In the genomic region with DNA sequence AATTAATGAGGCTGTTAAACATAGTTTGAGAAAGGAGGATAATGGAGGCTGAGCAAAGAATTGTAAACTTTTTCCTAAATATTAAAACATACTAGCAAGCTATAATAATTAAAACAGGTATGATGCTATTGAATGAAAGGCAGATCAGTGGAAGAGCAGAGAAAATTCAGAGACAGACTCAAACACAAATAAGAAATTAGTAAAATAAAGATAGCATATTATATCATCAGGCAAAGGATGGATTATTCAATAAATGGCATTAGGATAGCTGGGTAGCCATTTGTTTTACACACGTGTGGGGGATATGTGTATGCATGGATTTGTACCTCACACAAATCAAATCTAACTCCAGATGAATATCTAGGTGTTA, we compare ENCODE assay signal across 12 cellular contexts. TPM values are rescaled to one million over a fixed set of nuclear protein-coding genes. Genes with fewer than 3 reads are reported as not detected.
DNase-seq lines count a peak whose midpoint lies in the region; ATAC-seq, FAIRE-seq and TF ChIP-seq lines count a peak whose summit lies in the region.
"Had no signal": no experiment of that assay in that cellular context is flagged by ENCODE, and none has a peak within 500 bp of the region (broad histone marks: within the 10 kb centered on the region; RNA-seq: fewer than 3 reads in every experiment).

No MANE protein-coding gene starts in this region.

- H3K27me3 ChIP-seq in A673 (replicated peaks; ENCODE audit: insufficient read depth, low read depth, low read length, poor library complexity), result no peaks in the 10 kb centered on the region
- no peaks in the 10 kb centered on the region for H3K27me3 ChIP-seq in RWPE2 (ENCODE audit: insufficient read depth, poor library complexity, severe bottlenecking)

- H3K4me1 ChIP-seq in A673 (ENCODE audit: insufficient read depth, low read length, poor library complexity, severe bottlenecking) (peaks cover 4% of the 10 kb centered on the region), RWPE2 (ENCODE audit: insufficient read depth, poor library complexity, severe bottlenecking) (no peaks in the 10 kb centered on the region), mucosa of descending colon (ENCODE audit: low read depth) (peaks cover 3% of the 10 kb centered on the region)

- peaks cover 47% of the 10 kb centered on the region for H3K36me3 Mint-ChIP-seq in nephron progenitor cell (ENCODE audit: low read depth)

- H3K4me3 ChIP-seq in A673 (ENCODE audit: low read depth, low read length, poor library complexity, severe bottlenecking), result no peak overlapping the region
- no peak overlapping the region for H3K4me3 ChIP-seq in RWPE2 (ENCODE audit: severe bottlenecking)
- H3K4me3 ChIP-seq in mucosa of descending colon, result no peak overlapping the region
- H3K4me3 ChIP-seq: A549 had no signal

- peaks cover 10% of the 10 kb centered on the region for H3K4me1 Mint-ChIP-seq in nephron progenitor cell

- no peaks in the 10 kb centered on the region for H3K9me3 ChIP-seq in A673 (ENCODE audit: low read depth, low read length, poor library complexity, severe bottlenecking)
- no peaks in the 10 kb centered on the region for H3K9me3 ChIP-seq in RWPE2 (ENCODE audit: severe bottlenecking)
- no peaks in the 10 kb centered on the region for H3K9me3 ChIP-seq in mucosa of descending colon
- H3K9me3 ChIP-seq: A549 had no signal

- TF ChIP-seq CTCF in A673 (conservative IDR thresholded peaks at IDR 0.05; ENCODE audit: low read depth, low read length) (0 out of 2 replicates have a peak, but pooled peaks have one; percentile 29), D721Med (IDR thresholded peaks at IDR 0.05; ENCODE audit: insufficient read depth, missing control alignments) (no peak), RWPE2 (IDR thresholded peaks at IDR 0.05; ENCODE audit: poor library complexity, severe bottlenecking) (peak; percentile 78), nephron progenitor cell (IDR thresholded peaks at IDR 0.05) (peak; percentile 9), mucosa of descending colon (IDR thresholded peaks at IDR 0.05) (no peak)

- no peak overlapping the region for H3K27ac Mint-ChIP-seq in nephron progenitor cell

- no peak overlapping the region for H3K27ac ChIP-seq in A673 (ENCODE audit: low read depth, low read length, poor library complexity, severe bottlenecking)
- H3K27ac ChIP-seq in RWPE2 (ENCODE audit: poor library complexity, severe bottlenecking), result no peak overlapping the region

- ATAC-seq in RWPE2 (ENCODE audit: low read depth) (no peak), mucosa of descending colon (no peak)

- H3K4me3 Mint-ChIP-seq in nephron progenitor cell, result no peak overlapping the region
- H3K4me3 Mint-ChIP-seq: H9 had no signal

- H3K27me3 Mint-ChIP-seq in nephron progenitor cell (ENCODE audit: low read depth, poor library complexity), result no peaks in the 10 kb centered on the region

- H3K36me3 ChIP-seq in A673 (ENCODE audit: insufficient read depth, low read length, poor library complexity, severe bottlenecking), result no peaks in the 10 kb centered on the region
- H3K36me3 ChIP-seq in RWPE2 (ENCODE audit: low read depth), result peaks cover 24% of the 10 kb centered on the region
- no peaks in the 10 kb centered on the region for H3K36me3 ChIP-seq in mucosa of descending colon (ENCODE audit: low read depth)

- POLR2A ChIA-PET in A673 (lab: Charles Lee; ENCODE audit: low non-redundant PET), result no interaction called here

- FAIRE-seq in D721Med (lab: Jason Lieb, UNC), result peak; percentile 79
- FAIRE-seq: A549 had no signal

- DNase-seq in A673 (ENCODE audit: low spot score) (no peak), D721Med (ENCODE audit: insufficient read length, low spot score) (no peak), RWPE2 (ENCODE audit: low spot score) (no peak), nephron progenitor cell (no peak), mucosa of descending colon (no peak), SIG-M5 (lab: John Stamatoyannopoulos, UW) (no peak), glomerular visceral epithelial cell (ENCODE audit: extremely low spot score) (no peak), hepatic stellate cell (ENCODE audit: low spot score) (no peak)
- DNase-seq: DMS79, NCI-H1436 treated with DMSO at 0.1 percent for 48 hours had no signal

- H3K9me3 Mint-ChIP-seq in nephron progenitor cell, result peaks cover 6% of the 10 kb centered on the region
- H3K9me3 Mint-ChIP-seq: H9 had no signal

- CTCF ChIA-PET in A673 (lab: Charles Lee), result no interaction called here

- BruUV-seq in A673 (replicated peaks; lab: Mats Ljungman, UMichigan), result no TSS peak

- intact Hi-C loops in A673 (cut with micrococcal nuclease; ENCODE audit: unreplicated experiment) (no loop called here), mucosa of descending colon (cut with DNase I, micrococcal nuclease) (loop anchor here in 1 of 2 donors (10.0 kb wide), 1 partner anchor 65 kb away; no protein-coding TSS in a partner anchor)

RNA-seq across cellular contexts. Expression of a gene that starts 50.6 kb away (rescaled TPM):
- 83.2 and 88.6 TPM in 2 replicates for total RNA-seq in A673 (2021)
- total RNA-seq in mucosa of descending colon, result 10 to 100 TPM; 32.7 to 40.3 (median 37.6) TPM

RNA-seq across cellular contexts. Expression of a gene that starts 50.8 kb away (rescaled TPM):
- total RNA-seq in A673 (2021), result 12.7 and 17.3 TPM in 2 replicates
- total RNA-seq in mucosa of descending colon, result 1 to 10 TPM; 4.7 to 6.3 (median 5.2) TPM

Comparison
In these comparisons a context has a peak if more than half of its experiments do, and no peak if none do; other contexts are left out.
1. CTCF ChIP-seq: peak in A673 (single experiment), RWPE2 (single experiment) and nephron progenitor cell (single experiment); none in D721Med (single experiment) and mucosa of descending colon (single experiment).